Comparison of ENCODE assay signal across 8 cellular contexts in the genomic region with DNA sequence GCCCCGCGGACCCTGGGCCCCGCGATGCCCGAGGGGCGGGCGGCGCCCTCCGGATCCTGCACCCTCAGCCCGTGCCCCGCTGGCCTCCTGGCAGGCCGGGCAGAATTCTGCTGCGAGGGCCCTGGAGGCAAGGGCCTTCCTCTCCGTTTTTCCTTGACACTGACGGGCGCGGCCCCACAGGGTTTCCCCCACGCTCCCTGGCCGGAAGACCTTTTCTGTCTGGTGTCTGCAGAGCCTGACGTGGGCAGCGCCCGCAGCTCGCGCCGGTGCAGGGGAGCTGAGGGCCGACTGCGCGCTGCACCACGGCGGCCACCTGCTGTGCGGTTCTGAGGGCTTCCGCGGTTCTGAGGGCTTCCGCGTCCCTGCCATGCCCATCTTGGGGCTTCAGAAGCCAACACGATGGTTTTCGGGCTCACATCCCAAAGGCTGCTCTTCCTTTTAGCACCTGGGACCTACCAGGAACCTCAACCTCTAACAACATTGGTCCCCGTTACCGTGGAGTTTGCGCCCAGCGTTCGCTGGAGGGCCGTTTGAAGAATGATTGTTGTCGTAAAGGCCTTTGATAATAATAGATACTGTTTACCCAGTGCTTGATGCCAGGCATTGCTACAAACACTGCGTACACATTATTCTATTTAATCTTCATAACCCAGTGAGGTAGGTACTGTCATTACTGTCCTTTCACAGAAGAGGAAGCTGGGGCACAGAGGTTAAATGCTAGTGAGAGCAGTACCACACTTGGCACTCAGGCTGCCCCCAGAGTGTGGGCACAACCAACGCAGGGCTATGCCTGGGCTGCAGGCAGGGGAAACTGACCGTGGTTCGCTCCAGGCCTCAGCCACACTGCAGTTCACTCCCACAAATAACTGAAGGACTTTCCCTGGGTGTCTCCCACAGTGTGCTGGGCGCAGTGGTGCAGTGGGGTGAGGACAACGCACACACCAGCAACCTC. TPM values are rescaled to one million over a fixed set of nuclear protein-coding genes. Genes with fewer than 3 reads are reported as not detected.
A peak's percentile ranks its signal among the peaks of the same experiment; 100 is the strongest.
DNase-seq lines count a peak whose midpoint lies in the region; ATAC-seq and TF ChIP-seq lines count a peak whose summit lies in the region.

No MANE protein-coding gene starts in this region.

- H3K27me3 ChIP-seq in gastroesophageal sphincter (no peaks in the 10 kb centered on the region), psoas muscle (ENCODE audit: insufficient read depth in 3 of 3, low read length in 2 of 3) (no peaks in the 10 kb centered on the region)

- peaks cover 43% of the 10 kb centered on the region for H3K4me1 Mint-ChIP-seq in activated T-cell treated with anti-CD3 and anti-CD28 coated beads, Interleukin-2, amount 50 U/mL, for 72 hours (ENCODE audit: low read depth)

- POLR2A ChIA-PET in HEK293T (lab: Yijun Ruan, JAX) = interaction anchor here (1.1 to 2.4 kb wide), 3 partner anchors 12 to 354 kb away, joined by 3 to 16 read pairs (median 5); a partner anchor contains a TSS

- WGBS in gastroesophageal sphincter (ENCODE audit: low coverage in 1 of 2), 2 donors = 59 to 68% methylated on average over 8 to 10 of the region's 50 CpGs
- 15 to 21% (median 16%) methylated on average over 48 to 50 of the region's 50 CpGs for WGBS in psoas muscle, 3 donors

- DNase-seq in DMS 273 (lab: John Stamatoyannopoulos, UW; ENCODE audit: unreplicated experiment) = peak; percentile 54
- DNase-seq in DMS 273 treated with DMSO at 0.1 percent for 48 hours (lab: John Stamatoyannopoulos, UW) = no peak
- DNase-seq in HEK293T (ENCODE audit: extremely low spot score) = peak; percentile 10
- peak; percentile 46 for DNase-seq in NCI-H1092 (lab: John Stamatoyannopoulos, UW)
- DNase-seq in activated T-cell treated with anti-CD3 and anti-CD28 coated beads, Interleukin-2, amount 50 U/mL, for 72 hours = peak; percentile 66 to 71
- peak; percentile 51 to 64 for DNase-seq in psoas muscle
- no peak for DNase-seq in occipital lobe (lab: John Stamatoyannopoulos, UW)

- TF ChIP-seq CTCF in gastroesophageal sphincter (IDR thresholded peaks at IDR 0.05) = peak in 1 of 4 experiments; percentile 18
- no peak for TF ChIP-seq CTCF in psoas muscle (IDR thresholded peaks at IDR 0.05)

- H3K4me3 Mint-ChIP-seq in activated T-cell treated with anti-CD3 and anti-CD28 coated beads, Interleukin-2, amount 50 U/mL, for 72 hours = peak overlapping the region; percentile 93 to 97

- intact Hi-C loops in psoas muscle (cut with DNase I) = loop anchor here (5.0 to 10.0 kb wide), 4 partner anchors 66 to 352 kb away; a partner anchor contains a TSS

- peaks cover 0 to 2% of the 10 kb centered on the region in 2 donors for H3K36me3 Mint-ChIP-seq in activated T-cell treated with anti-CD3 and anti-CD28 coated beads, Interleukin-2, amount 50 U/mL, for 72 hours (ENCODE audit: insufficient read depth in 2 of 2)

- no peaks in the 10 kb centered on the region for H3K9me3 Mint-ChIP-seq in activated T-cell treated with anti-CD3 and anti-CD28 coated beads, Interleukin-2, amount 50 U/mL, for 72 hours

- no peaks in the 10 kb centered on the region for H3K27me3 Mint-ChIP-seq in activated T-cell treated with anti-CD3 and anti-CD28 coated beads, Interleukin-2, amount 50 U/mL, for 72 hours (ENCODE audit: low read depth)

- H3K9me3 ChIP-seq in gastroesophageal sphincter (no peaks in the 10 kb centered on the region), psoas muscle (no peaks in the 10 kb centered on the region)

- no peak for TF ChIP-seq EP300 in gastroesophageal sphincter (IDR thresholded peaks at IDR 0.05)

- peak; percentile 64 to 75 for ATAC-seq in activated T-cell treated with anti-CD3 and anti-CD28 coated beads, Interleukin-2, amount 50 U/mL, for 72 hours (replicated peaks in 1 of 2)
- ATAC-seq in gastroesophageal sphincter = peak; percentile 63
- peak; percentile 53 to 67 (median 61) for ATAC-seq in psoas muscle

- H3K36me3 ChIP-seq in gastroesophageal sphincter (no peaks in the 10 kb centered on the region), psoas muscle (ENCODE audit: insufficient read depth in 1 of 2, low read depth in 1 of 2) (no peaks in the 10 kb centered on the region)

- H3K27ac Mint-ChIP-seq in activated T-cell treated with anti-CD3 and anti-CD28 coated beads, Interleukin-2, amount 50 U/mL, for 72 hours = peak overlapping the region; percentile 79

- CTCF ChIA-PET in HEK293T (lab: Yijun Ruan, JAX) = no interaction called here

- TF ChIP-seq POLR2A in gastroesophageal sphincter (IDR thresholded peaks at IDR 0.05) = no peak

- H3K4me1 ChIP-seq in gastroesophageal sphincter (peaks cover 0 to 30% (median 9%) of the 10 kb centered on the region in 3 donors), psoas muscle (peaks cover 27% of the 10 kb centered on the region)

- H3K4me3 ChIP-seq in gastroesophageal sphincter (peak overlapping the region; percentile 66 to 88), psoas muscle (peak overlapping the region; percentile 82)

- H3K27ac ChIP-seq in gastroesophageal sphincter = peak overlapping the region; percentile 45 to 93 (median 88)
- H3K27ac ChIP-seq in psoas muscle = peak overlapping the region; percentile 92

TF ChIP-seq in HEK293T, 16 proteins besides CTCF, POLR2A, EP300 and RAD21:
- TF ChIP-seq ELF4 (IDR thresholded peaks at IDR 0.05) = no peak
- no peak for TF ChIP-seq ARNT (IDR thresholded peaks at IDR 0.05)
- TF ChIP-seq, protein P1, sequence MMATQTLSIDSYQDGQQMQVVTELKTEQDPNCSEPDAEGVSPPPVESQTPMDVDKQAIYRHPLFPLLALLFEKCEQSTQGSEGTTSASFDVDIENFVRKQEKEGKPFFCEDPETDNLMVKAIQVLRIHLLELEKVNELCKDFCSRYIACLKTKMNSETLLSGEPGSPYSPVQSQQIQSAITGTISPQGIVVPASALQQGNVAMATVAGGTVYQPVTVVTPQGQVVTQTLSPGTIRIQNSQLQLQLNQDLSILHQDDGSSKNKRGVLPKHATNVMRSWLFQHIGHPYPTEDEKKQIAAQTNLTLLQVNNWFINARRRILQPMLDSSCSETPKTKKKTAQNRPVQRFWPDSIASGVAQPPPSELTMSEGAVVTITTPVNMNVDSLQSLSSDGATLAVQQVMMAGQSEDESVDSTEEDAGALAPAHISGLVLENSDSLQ (IDR thresholded peaks at IDR 0.05) = no peak
- no peak for TF ChIP-seq HDGF (IDR thresholded peaks at IDR 0.05; ENCODE audit: borderline replicate concordance)
- TF ChIP-seq SP1 (IDR thresholded peaks at IDR 0.05) = no peak
- TF ChIP-seq L3MBTL2 (conservative IDR thresholded peaks at IDR 0.05) = peak; percentile 57
- no peak for TF ChIP-seq SUZ12 (IDR thresholded peaks at IDR 0.05)
- TF ChIP-seq FOXK2 (IDR thresholded peaks at IDR 0.05) = no peak

RNA-seq across cellular contexts. Expression of a gene that starts 0.8 kb away (rescaled TPM):
- 10 to 100 TPM; 31.3 to 39.5 TPM for total RNA-seq in activated T-cell treated with anti-CD3 and anti-CD28 coated beads, Interleukin-2, amount 50 U/mL, for 72 hours
- total RNA-seq in gastroesophageal sphincter = 10 to 100 TPM; 48.5 to 98.8 (median 55.3) TPM
- total RNA-seq in psoas muscle = 1,000 to 10,000 TPM in 2 of 4 donors, 100 to 1,000 TPM in 2; 257 to 1,392 (median 704) TPM
- 1,000 to 10,000 TPM in 1 of 3 donors, 100 to 1,000 TPM in 2; 435 to 1,333 (median 781) TPM for polyA plus RNA-seq in psoas muscle
- total RNA-seq in occipital lobe = 31.4 TPM

Comparison
In these comparisons a context has a peak if more than half of its experiments do, and no peak if none do; other contexts are left out.
1. DNase-seq: peak in DMS 273 (single experiment), HEK293T (single experiment), NCI-H1092 (single experiment), activated T-cell treated with anti-CD3 and anti-CD28 coated beads, Interleukin-2, amount 50 U/mL, for 72 hours (2 of 2) and psoas muscle (2 of 2); none in DMS 273 treated with DMSO at 0.1 percent for 48 hours (single experiment) and occipital lobe (single experiment).
2. Peak in every context shown above with its lines, with median percentiles within 50 percentile points of each other: ATAC-seq.